ENCODE assay signal across 20 cellular contexts in genomic region chr2:239817011-239817490, GRCh38.
DNase-seq lines count a peak whose midpoint lies in the region; ATAC-seq and TF ChIP-seq lines count a peak whose summit lies in the region.
"Had no signal": no experiment of that assay in that cellular context is flagged by ENCODE, and none has a peak within 500 bp of the region (broad histone marks: within the 10 kb centered on the region; RNA-seq: fewer than 3 reads in every experiment).

No MANE protein-coding gene starts in this region.

- H3K27ac ChIP-seq in neural progenitor cell (no peak overlapping the region), stomach smooth muscle (ENCODE audit: low read length) (peak overlapping the region; percentile 58)
- H3K27ac ChIP-seq: 22Rv1, SJCRH30 had no signal

- no peaks in the 10 kb centered on the region for H3F3A ChIP-seq in neural progenitor cell (ENCODE audit: low read depth)

- H3K4me3 ChIP-seq in neural progenitor cell, result no peak overlapping the region
- no peak overlapping the region for H3K4me3 ChIP-seq in stomach smooth muscle (ENCODE audit: low read length in 2 of 2)
- H3K4me3 ChIP-seq: SJCRH30 had no signal

- DNase-seq in activated CD4-positive, CD25-positive, alpha-beta regulatory T cell treated with anti-CD3 and anti-CD28 coated beads, Interleukin-2, amount 50 U/mL, for 72 hours, result peak; percentile 12
- peak; percentile 33 for DNase-seq in CD14-positive monocyte (ENCODE audit: low spot score)
- no peak for DNase-seq in neural progenitor cell (ENCODE audit: low spot score)
- DNase-seq in GDM1 (lab: John Stamatoyannopoulos, UW), result no peak
- DNase-seq: BE2C; GF-D8; GOT3; NCI-H1417 treated with DMSO at 0.1 percent for 48 hours; NCI-H2029; NCI-H2171; NCI-H446; NCI-H69; NK-92 treated with Interleukin-12 subunit alpha and Interleukin-12 subunit beta, amount 100 ng/mL, for 24 hours; RPMI8226; SJCRH30 had no signal

- no peaks in the 10 kb centered on the region for H3K9me3 ChIP-seq in neural progenitor cell (ENCODE audit: low read depth)
- H3K9me3 ChIP-seq in stomach smooth muscle (ENCODE audit: control insufficient read depth in 2 of 2, low read length in 2 of 2), result no peaks in the 10 kb centered on the region
- H3K9me3 ChIP-seq: BE2C, SJCRH30 had no signal

- H3K9me3 Mint-ChIP-seq in CD14-positive monocyte (peaks cover 0 to 4% (median 0%) of the 10 kb centered on the region in 7 donors), neural progenitor cell (no peaks in the 10 kb centered on the region)

- no peak overlapping the region for H3K9ac ChIP-seq in neural progenitor cell
- H3K9ac ChIP-seq in stomach smooth muscle (ENCODE audit: low read length in 2 of 2), result no peak overlapping the region

- no peaks in the 10 kb centered on the region for H3K4me1 ChIP-seq in neural progenitor cell
- H3K4me1 ChIP-seq in stomach smooth muscle (ENCODE audit: control insufficient read depth, insufficient read depth, low read length), result peaks cover 40% of the 10 kb centered on the region
- H3K4me1 ChIP-seq: BE2C, SJCRH30 had no signal

- no peak for ATAC-seq in activated CD4-positive, CD25-positive, alpha-beta regulatory T cell treated with anti-CD3 and anti-CD28 coated beads, Interleukin-2, amount 50 U/mL, for 24 hours
- ATAC-seq in HG02840 (IDR thresholded peaks at IDR 0.05; ENCODE audit: low FRiP score, unreplicated experiment) (no peak), GM18861 (IDR thresholded peaks at IDR 0.05; ENCODE audit: unreplicated experiment) (no peak)

- no peak for TF ChIP-seq CTCF in CD14-positive monocyte (IDR thresholded peaks at IDR 0.05)
- TF ChIP-seq CTCF in neural progenitor cell (IDR thresholded peaks at IDR 0.05), result no peak

- no peak overlapping the region for H3K4me2 ChIP-seq in neural progenitor cell

- H3K4me1 Mint-ChIP-seq in CD14-positive monocyte (no peaks in the 10 kb centered on the region), neural progenitor cell (peaks cover 29% of the 10 kb centered on the region)

- intact Hi-C loops in CD14-positive monocyte (cut with micrococcal nuclease), result no loop called here

- no peak overlapping the region for H2AFZ ChIP-seq in neural progenitor cell (replicated peaks)

- H3K27me3 ChIP-seq in neural progenitor cell, result no peaks in the 10 kb centered on the region
- H3K27me3 ChIP-seq in stomach smooth muscle (ENCODE audit: control insufficient read depth in 1 of 2, insufficient read depth in 2 of 2, low read length in 2 of 2), result no peaks in the 10 kb centered on the region

- no peaks in the 10 kb centered on the region for H4K20me1 ChIP-seq in neural progenitor cell (ENCODE audit: low read depth)

- no peaks in the 10 kb centered on the region for H3K79me2 ChIP-seq in neural progenitor cell (ENCODE audit: low read depth)

- H3K36me3 ChIP-seq in neural progenitor cell (no peaks in the 10 kb centered on the region), stomach smooth muscle (ENCODE audit: control insufficient read depth in 2 of 2, insufficient read depth in 2 of 2, low read length in 2 of 2) (no peaks in the 10 kb centered on the region)
- H3K36me3 ChIP-seq: BE2C, SJCRH30 had no signal

- H3K4me3 Mint-ChIP-seq in CD14-positive monocyte, result no peak overlapping the region
- no peak overlapping the region for H3K4me3 Mint-ChIP-seq in neural progenitor cell

- H3K27me3 Mint-ChIP-seq in CD14-positive monocyte (ENCODE audit: low read depth in 3 of 3), result peaks cover 7 to 25% (median 13%) of the 10 kb centered on the region in 3 donors
- H3K27me3 Mint-ChIP-seq in neural progenitor cell (ENCODE audit: insufficient read depth, low read depth), result peaks cover 17% of the 10 kb centered on the region

- H3K36me3 Mint-ChIP-seq in CD14-positive monocyte, result no peaks in the 10 kb centered on the region
- no peaks in the 10 kb centered on the region for H3K36me3 Mint-ChIP-seq in neural progenitor cell

- H3K27ac Mint-ChIP-seq in CD14-positive monocyte (no peak overlapping the region), neural progenitor cell (peak overlapping the region; percentile 10)

Comparison
In these comparisons a context has a peak if more than half of its experiments do, and no peak if none do; other contexts are left out.
1. DNase-seq: peak in activated CD4-positive, CD25-positive, alpha-beta regulatory T cell treated with anti-CD3 and anti-CD28 coated beads, Interleukin-2, amount 50 U/mL, for 72 hours (single experiment) and CD14-positive monocyte (single experiment); none in neural progenitor cell (single experiment) and GDM1 (single experiment).